8 cellular contexts compared by ENCODE assay signal in the genomic region with DNA sequence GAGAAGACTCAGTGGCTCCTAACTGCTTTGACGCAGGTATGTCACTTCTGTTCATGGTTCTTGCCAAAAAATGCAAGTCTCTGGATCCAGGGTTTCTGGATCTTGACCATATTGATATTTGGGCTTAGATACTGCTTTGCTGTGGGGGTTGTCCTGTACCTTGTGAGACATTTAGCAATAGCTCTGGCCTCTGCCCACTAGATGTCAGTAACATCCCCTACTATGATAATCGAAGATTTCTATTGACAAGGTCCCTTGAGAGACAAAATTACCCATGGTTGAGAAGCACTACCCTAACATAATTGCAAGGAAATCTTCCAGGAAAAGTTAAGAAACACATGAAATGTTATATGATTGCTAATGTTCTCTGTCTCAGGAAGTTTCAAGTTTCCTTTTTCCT.
DNase-seq lines count a peak whose midpoint lies in the region; ATAC-seq and TF ChIP-seq lines count a peak whose summit lies in the region.

No MANE protein-coding gene starts in this region.

- 46 to 69% methylated on average over 2 of the region's 2 CpGs for WGBS in testis, 2 donors
- 38% methylated on average over 2 of the region's 2 CpGs for WGBS in esophagus muscularis mucosa

- POLR2A ChIA-PET in HCT116 (lab: Charles Lee), result interaction anchor here (1.1 kb wide), 1 partner anchor 55 kb away, joined by 3 read pairs; no protein-coding TSS in a partner anchor

- TF ChIP-seq EP300 in esophagus muscularis mucosa (IDR thresholded peaks at IDR 0.05), result no peak

- RAD21 ChIA-PET in HCT116 (lab: Charles Lee; ENCODE audit: low non-redundant PET in 1 of 2, low total read pairs in 2 of 2, uncharacterized antibody in 2 of 2, unreplicated experiment in 2 of 2), result interaction anchor here in 1 of 2 experiments (1.1 kb wide), 1 partner anchor 184 kb away, joined by 3 read pairs; no protein-coding TSS in a partner anchor

- H3K9ac ChIP-seq in HCT116 (ENCODE audit: low read length), result no peak overlapping the region

- H3K4me1 ChIP-seq in HCT116 (ENCODE audit: control insufficient read depth in 1 of 2, insufficient read depth in 2 of 2, low read length in 2 of 2), result no peaks in the 10 kb centered on the region
- H3K4me1 ChIP-seq in testis, result no peaks in the 10 kb centered on the region
- no peaks in the 10 kb centered on the region for H3K4me1 ChIP-seq in esophagus muscularis mucosa
- H3K4me1 ChIP-seq in lower lobe of right lung, result no peaks in the 10 kb centered on the region

- CTCF ChIA-PET in HCT116 (lab: Charles Lee), result interaction anchor here (1.0 to 1.5 kb wide), 2 partner anchors 11 to 184 kb away, joined by 3 to 10 read pairs; no protein-coding TSS in a partner anchor

- H3K36me3 ChIP-seq in HCT116 (ENCODE audit: control insufficient read depth in 1 of 2, insufficient read depth in 2 of 2, low read length in 2 of 2) (no peaks in the 10 kb centered on the region), testis (ENCODE audit: low read depth, missing control alignments) (no peaks in the 10 kb centered on the region), esophagus muscularis mucosa (no peaks in the 10 kb centered on the region), lower lobe of right lung (no peaks in the 10 kb centered on the region)

- no peak overlapping the region for H3K4me2 ChIP-seq in HCT116 (ENCODE audit: low read length)

- H3K27ac ChIP-seq in HCT116 (ENCODE audit: low read depth, low read length) (no peak overlapping the region), testis (no peak overlapping the region), esophagus muscularis mucosa (replicated peaks in 1 of 4) (no peak overlapping the region), lower lobe of right lung (no peak overlapping the region)

- no peak for TF ChIP-seq POLR2A in HCT116 (IDR thresholded peaks at IDR 0.05; ENCODE audit: borderline replicate concordance, extremely low read depth, insufficient read depth, insufficient read length)
- TF ChIP-seq POLR2A in testis (IDR thresholded peaks at IDR 0.05), result no peak
- TF ChIP-seq POLR2A in esophagus muscularis mucosa (IDR thresholded peaks at IDR 0.05; ENCODE audit: low read depth), result no peak

- ATAC-seq in HCT116 (peak; percentile 81), lower lobe of right lung (no peak)

- no peaks in the 10 kb centered on the region for H3K9me3 ChIP-seq in HCT116 (ENCODE audit: control insufficient read depth in 1 of 2, insufficient read depth in 1 of 2, low read depth in 1 of 2, low read length in 2 of 2)
- H3K9me3 ChIP-seq in testis, result no peaks in the 10 kb centered on the region
- no peaks in the 10 kb centered on the region for H3K9me3 ChIP-seq in esophagus muscularis mucosa
- no peaks in the 10 kb centered on the region for H3K9me3 ChIP-seq in lower lobe of right lung

- H3K27me3 ChIP-seq in HCT116 (ENCODE audit: insufficient read depth, low read length) (no peaks in the 10 kb centered on the region), testis (no peaks in the 10 kb centered on the region), esophagus muscularis mucosa (no peaks in the 10 kb centered on the region), lower lobe of right lung (ENCODE audit: low read depth) (no peaks in the 10 kb centered on the region)

- H3K9me2 ChIP-seq in HCT116 (ENCODE audit: insufficient read depth), result no peaks in the 10 kb centered on the region

- intact Hi-C loops in HCT116 (cut with micrococcal nuclease), result loop anchor here (1.0 kb wide), 2 partner anchors 149 to 184 kb away; no protein-coding TSS in a partner anchor
- intact Hi-C loops in testis (cut with DNase I; ENCODE audit: low total_unique reads), result no loop called here
- intact Hi-C loops in esophagus muscularis mucosa (cut with DNase I), result no loop called here
- intact Hi-C loops in lower lobe of right lung (cut with DNase I), result no loop called here

- TF ChIP-seq CTCF in HCT116 (IDR thresholded peaks at IDR 0.05 in 2 of 3, conservative IDR thresholded peaks at IDR 0.05 in 1 of 3; ENCODE audit: borderline replicate concordance in 1 of 3, insufficient read depth in 1 of 3, low read depth in 2 of 3, low read length in 2 of 3), result peak; percentile 57 to 68 (median 59); a peak in 5 of 6 replicates
- TF ChIP-seq CTCF in epithelial cell of proximal tubule (conservative IDR thresholded peaks at IDR 0.05; ENCODE audit: low read depth, low read length), result peak; percentile 77
- peak in 1 of 3 experiments; percentile 6 for TF ChIP-seq CTCF in testis (IDR thresholded peaks at IDR 0.05)
- TF ChIP-seq CTCF in esophagus muscularis mucosa (IDR thresholded peaks at IDR 0.05), result no peak
- TF ChIP-seq CTCF in lower lobe of right lung (IDR thresholded peaks at IDR 0.05), result no peak

- peak; percentile 71 for TF ChIP-seq RAD21 in HCT116 (IDR thresholded peaks at IDR 0.05; ENCODE audit: low read depth)

- H3K79me2 ChIP-seq in HCT116 (ENCODE audit: insufficient read depth, low read length), result no peaks in the 10 kb centered on the region

- no TSS peak for BruUV-seq in HCT116 (replicated peaks; lab: Mats Ljungman, UMichigan)

- H3K4me3 ChIP-seq in HCT116 (replicated peaks in 1 of 2; ENCODE audit: low read depth in 1 of 2, low read length in 2 of 2) (no peak overlapping the region), epithelial cell of proximal tubule (ENCODE audit: low read depth, low read length) (no peak overlapping the region), testis (no peak overlapping the region), esophagus muscularis mucosa (no peak overlapping the region), lower lobe of right lung (no peak overlapping the region)

- H4K20me1 ChIP-seq in HCT116 (ENCODE audit: insufficient read depth), result no peaks in the 10 kb centered on the region

- DNase-seq in DMS 273 (lab: John Stamatoyannopoulos, UW; ENCODE audit: unreplicated experiment) (peak; percentile 70), DMS 273 treated with DMSO at 0.1 percent for 48 hours (lab: John Stamatoyannopoulos, UW) (no peak), HCT116 (ENCODE audit: low read depth, low spot score) (peak; percentile 31), NCI-H524 treated with DMSO at 0.1 percent for 48 hours (lab: John Stamatoyannopoulos, UW) (peak; percentile 15), epithelial cell of proximal tubule (ENCODE audit: low read depth) (peak; percentile 16), testis (peak; percentile 39), esophagus muscularis mucosa (ENCODE audit: extremely low spot score) (no peak), lower lobe of right lung (no peak)

- no peak overlapping the region for H2AFZ ChIP-seq in HCT116 (ENCODE audit: low read depth, low read length, poor library complexity, severe bottlenecking)

TF ChIP-seq in HCT116, 20 proteins besides CTCF, POLR2A, EP300 and RAD21:
- TF ChIP-seq, protein P1, sequence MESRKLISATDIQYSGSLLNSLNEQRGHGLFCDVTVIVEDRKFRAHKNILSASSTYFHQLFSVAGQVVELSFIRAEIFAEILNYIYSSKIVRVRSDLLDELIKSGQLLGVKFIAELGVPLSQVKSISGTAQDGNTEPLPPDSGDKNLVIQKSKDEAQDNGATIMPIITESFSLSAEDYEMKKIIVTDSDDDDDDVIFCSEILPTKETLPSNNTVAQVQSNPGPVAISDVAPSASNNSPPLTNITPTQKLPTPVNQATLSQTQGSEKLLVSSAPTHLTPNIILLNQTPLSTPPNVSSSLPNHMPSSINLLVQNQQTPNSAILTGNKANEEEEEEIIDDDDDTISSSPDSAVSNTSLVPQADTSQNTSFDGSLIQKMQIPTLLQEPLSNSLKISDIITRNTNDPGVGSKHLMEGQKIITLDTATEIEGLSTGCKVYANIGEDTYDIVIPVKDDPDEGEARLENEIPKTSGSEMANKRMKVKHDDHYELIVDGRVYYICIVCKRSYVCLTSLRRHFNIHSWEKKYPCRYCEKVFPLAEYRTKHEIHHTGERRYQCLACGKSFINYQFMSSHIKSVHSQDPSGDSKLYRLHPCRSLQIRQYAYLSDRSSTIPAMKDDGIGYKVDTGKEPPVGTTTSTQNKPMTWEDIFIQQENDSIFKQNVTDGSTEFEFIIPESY (IDR thresholded peaks at IDR 0.05; ENCODE audit: extremely low read depth, insufficient replicate concordance, low read length), result no peak
- TF ChIP-seq EZH2 (IDR thresholded peaks at IDR 0.05) (no peak), SP1 (IDR thresholded peaks at IDR 0.05; ENCODE audit: low read depth) (no peak), CBX3 (IDR thresholded peaks at IDR 0.05; ENCODE audit: low read depth) (no peak), ZFX (IDR thresholded peaks at IDR 0.05) (no peak), EZH2phosphoT487 (IDR thresholded peaks at IDR 0.05; ENCODE audit: borderline replicate concordance) (no peak), JUND (IDR thresholded peaks at IDR 0.05) (no peak), SRF (IDR thresholded peaks at IDR 0.05; ENCODE audit: low read depth) (no peak), POLR2AphosphoS5 (IDR thresholded peaks at IDR 0.05; ENCODE audit: low read depth, low read length) (no peak), ELF1 (IDR thresholded peaks at IDR 0.05; ENCODE audit: borderline replicate concordance, low read depth) (no peak), CEBPB (IDR thresholded peaks at IDR 0.05; ENCODE audit: low read depth) (no peak), EGR1 (IDR thresholded peaks at IDR 0.05; ENCODE audit: low read depth) (no peak)
- TF ChIP-seq, protein P2, sequence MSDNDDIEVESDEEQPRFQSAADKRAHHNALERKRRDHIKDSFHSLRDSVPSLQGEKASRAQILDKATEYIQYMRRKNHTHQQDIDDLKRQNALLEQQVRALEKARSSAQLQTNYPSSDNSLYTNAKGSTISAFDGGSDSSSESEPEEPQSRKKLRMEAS (IDR thresholded peaks at IDR 0.05), result no peak

Comparison
In these comparisons a context has a peak if more than half of its experiments do, and no peak if none do; other contexts are left out.
1. DNase-seq: peak in DMS 273 (single experiment), HCT116 (single experiment), NCI-H524 treated with DMSO at 0.1 percent for 48 hours (single experiment), epithelial cell of proximal tubule (single experiment) and testis (single experiment); none in DMS 273 treated with DMSO at 0.1 percent for 48 hours (single experiment), esophagus muscularis mucosa (single experiment) and lower lobe of right lung (single experiment).
2. CTCF ChIP-seq: peak in HCT116 (3 of 3) and epithelial cell of proximal tubule (single experiment); none in esophagus muscularis mucosa (0 of 3) and lower lobe of right lung (single experiment).